1 cellular context compared by ENCODE assay signal in genomic region chr4:26141916-26142638, GRCh38.
TF ChIP-seq lines count a peak whose summit lies in the region.

No MANE protein-coding gene starts in this region.

TF ChIP-seq in GM23338, 12 proteins besides CTCF, POLR2A, EP300 and RAD21 (continued from another document):
- TF ChIP-seq, protein P1, sequence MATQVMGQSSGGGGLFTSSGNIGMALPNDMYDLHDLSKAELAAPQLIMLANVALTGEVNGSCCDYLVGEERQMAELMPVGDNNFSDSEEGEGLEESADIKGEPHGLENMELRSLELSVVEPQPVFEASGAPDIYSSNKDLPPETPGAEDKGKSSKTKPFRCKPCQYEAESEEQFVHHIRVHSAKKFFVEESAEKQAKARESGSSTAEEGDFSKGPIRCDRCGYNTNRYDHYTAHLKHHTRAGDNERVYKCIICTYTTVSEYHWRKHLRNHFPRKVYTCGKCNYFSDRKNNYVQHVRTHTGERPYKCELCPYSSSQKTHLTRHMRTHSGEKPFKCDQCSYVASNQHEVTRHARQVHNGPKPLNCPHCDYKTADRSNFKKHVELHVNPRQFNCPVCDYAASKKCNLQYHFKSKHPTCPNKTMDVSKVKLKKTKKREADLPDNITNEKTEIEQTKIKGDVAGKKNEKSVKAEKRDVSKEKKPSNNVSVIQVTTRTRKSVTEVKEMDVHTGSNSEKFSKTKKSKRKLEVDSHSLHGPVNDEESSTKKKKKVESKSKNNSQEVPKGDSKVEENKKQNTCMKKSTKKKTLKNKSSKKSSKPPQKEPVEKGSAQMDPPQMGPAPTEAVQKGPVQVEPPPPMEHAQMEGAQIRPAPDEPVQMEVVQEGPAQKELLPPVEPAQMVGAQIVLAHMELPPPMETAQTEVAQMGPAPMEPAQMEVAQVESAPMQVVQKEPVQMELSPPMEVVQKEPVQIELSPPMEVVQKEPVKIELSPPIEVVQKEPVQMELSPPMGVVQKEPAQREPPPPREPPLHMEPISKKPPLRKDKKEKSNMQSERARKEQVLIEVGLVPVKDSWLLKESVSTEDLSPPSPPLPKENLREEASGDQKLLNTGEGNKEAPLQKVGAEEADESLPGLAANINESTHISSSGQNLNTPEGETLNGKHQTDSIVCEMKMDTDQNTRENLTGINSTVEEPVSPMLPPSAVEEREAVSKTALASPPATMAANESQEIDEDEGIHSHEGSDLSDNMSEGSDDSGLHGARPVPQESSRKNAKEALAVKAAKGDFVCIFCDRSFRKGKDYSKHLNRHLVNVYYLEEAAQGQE (IDR thresholded peaks at IDR 0.05; ENCODE audit: unreplicated experiment): no peak
